26 cellular contexts compared by ENCODE assay signal in genomic region chr2:56210291-56210690, GRCh38. TPM values are rescaled to one million over a fixed set of nuclear protein-coding genes. Genes with fewer than 3 reads are reported as not detected.
"Had no signal": no experiment of that assay in that cellular context is flagged by ENCODE, and none has a peak within 500 bp of the region (broad histone marks: within the 10 kb centered on the region; RNA-seq: fewer than 3 reads in every experiment).

No MANE protein-coding gene starts in this region.

- H3K4me3 ChIP-seq: colonic mucosa, gastrocnemius medialis, heart right ventricle, left lung, lower lobe of right lung had no signal

- H3K9me3 Mint-ChIP-seq: dendritic cell treated with granulocyte-macrophage colony-stimulating factor and Interleukin-4, amounts not matched to agents 40 ng/mL and 50 ng/mL, for 4 days; endodermal cell had no signal

- H3K36me3 ChIP-seq: colonic mucosa, gastrocnemius medialis, left lung, lower lobe of right lung had no signal

- H3K27me3 Mint-ChIP-seq: dendritic cell treated with granulocyte-macrophage colony-stimulating factor and Interleukin-4, amounts not matched to agents 40 ng/mL and 50 ng/mL, for 4 days; effector memory CD8-positive, alpha-beta T cell had no signal

- H3K4me1 ChIP-seq: colonic mucosa, gastrocnemius medialis, left lung, lower lobe of right lung had no signal

- FAIRE-seq: endometrium, islet of Langerhans, keratinocyte had no signal

- DNase-seq: colonic mucosa; cortex of kidney; effector CD8-positive, alpha-beta T cell; effector memory CD8-positive, alpha-beta T cell; endodermal cell; erythroblast; foreskin melanocyte; gastrocnemius medialis; glutamatergic neuron; head of caudate nucleus; heart right ventricle; hippocampal formation; left cardiac atrium; left lung; left ventricle myocardium superior; lower lobe of right lung; mesenchymal stem cell; midbrain had no signal

- H3K4me1 Mint-ChIP-seq: endodermal cell had no signal

- H3K4me3 Mint-ChIP-seq: dendritic cell treated with granulocyte-macrophage colony-stimulating factor and Interleukin-4, amounts not matched to agents 40 ng/mL and 50 ng/mL, for 4 days; effector memory CD8-positive, alpha-beta T cell; endodermal cell had no signal

- H3K9me3 ChIP-seq: colonic mucosa, gastrocnemius medialis, left lung, lower lobe of right lung had no signal

- H3K27me3 ChIP-seq: colonic mucosa, gastrocnemius medialis, heart right ventricle, left lung had no signal

- H3K27ac Mint-ChIP-seq: dendritic cell treated with granulocyte-macrophage colony-stimulating factor and Interleukin-4, amounts not matched to agents 40 ng/mL and 50 ng/mL, for 4 days; effector memory CD8-positive, alpha-beta T cell; endodermal cell had no signal

- ATAC-seq: effector memory CD8-positive, alpha-beta T cell; esophagus mucosa; gastrocnemius medialis; left cardiac atrium; left lung; left ventricle myocardium superior; lower lobe of right lung had no signal

- H3K27ac ChIP-seq: colonic mucosa, epithelial cell of prostate, gastrocnemius medialis, left lung, lower lobe of right lung had no signal

RNA-seq across cellular contexts. Expression of gene CCDC85A, which starts 26.5 kb away (rescaled TPM):
- total RNA-seq: fibroblast of lung, mononuclear cell had no signal
